In genomic region chr19:41957161-41957837, GRCh38 we compare ENCODE assay signal across 10 cellular contexts. TPM values are rescaled to one million over a fixed set of nuclear protein-coding genes. Genes with fewer than 3 reads are reported as not detected.
DNase-seq lines count a peak whose midpoint lies in the region; ATAC-seq, FAIRE-seq and TF ChIP-seq lines count a peak whose summit lies in the region.
"Had no signal": no experiment of that assay in that cellular context is flagged by ENCODE, and none has a peak within 500 bp of the region (broad histone marks: within the 10 kb centered on the region; RNA-seq: fewer than 3 reads in every experiment).

No MANE protein-coding gene starts in this region.

- FAIRE-seq in astrocyte (lab: Jason Lieb, UNC): no peak

- peak overlapping the region; percentile 100 for H3K9ac ChIP-seq in astrocyte (ENCODE audit: low read length)

- TF ChIP-seq POLR2A in vagina (IDR thresholded peaks at IDR 0.05): no peak

- 84 to 93% methylated on average over 6 to 9 of the region's 11 CpGs for WGBS in mesodermal cell (ENCODE audit: insufficient coverage in 2 of 2), 2 experiments

- intact Hi-C loops in vagina (cut with DNase I): loop anchor here (5.0 kb wide), 1 partner anchor 75 kb away; the partner anchor contains the start of gene ARHGEF1

- no peak for DNase-seq in stimulated activated naive CD8-positive, alpha-beta T cell treated with anti-CD3 and anti-CD28 coated beads, Interleukin-15, amount 100 ng/mL, for 72 hours
- DNase-seq in astrocyte (ENCODE audit: low read depth) (no peak), vagina (ENCODE audit: extremely low spot score in 2 of 2) (no peak), dermis blood vessel endothelial cell (no peak), DMS153 (lab: John Stamatoyannopoulos, UW) (no peak), NCI-H146 (lab: John Stamatoyannopoulos, UW) (no peak)

- peaks cover 32% of the 10 kb centered on the region for H4K20me1 ChIP-seq in astrocyte (ENCODE audit: insufficient read depth, low read length)

- no peak for TF ChIP-seq CTCF in astrocyte (IDR thresholded peaks at IDR 0.05; ENCODE audit: insufficient read depth, low read depth, low read length)
- no peak for TF ChIP-seq CTCF in vagina (IDR thresholded peaks at IDR 0.05)

- H3K4me1 Mint-ChIP-seq in stimulated activated naive CD8-positive, alpha-beta T cell treated with anti-CD3 and anti-CD28 coated beads, Interleukin-15, Interleukin-2, amounts not matched to agents 100 ng/mL and 50 ng/mL, for 24 hours (ENCODE audit: low read depth): peaks cover 17% of the 10 kb centered on the region
- peaks cover 40% of the 10 kb centered on the region for H3K4me1 Mint-ChIP-seq in stimulated activated naive CD8-positive, alpha-beta T cell treated with anti-CD3 and anti-CD28 coated beads, Interleukin-15, amount 100 ng/mL, for 72 hours
- H3K4me1 Mint-ChIP-seq in astrocyte (ENCODE audit: low read depth, unreplicated experiment): peaks cover 19% of the 10 kb centered on the region

- H3K27me3 ChIP-seq in astrocyte (ENCODE audit: insufficient read depth, low read length) (no peaks in the 10 kb centered on the region), vagina (no peaks in the 10 kb centered on the region)

- H3K4me3 ChIP-seq in astrocyte (ENCODE audit: insufficient read depth, low read depth, low read length): peak overlapping the region; percentile 75
- H3K4me3 ChIP-seq in mesodermal cell (ENCODE audit: extremely low read depth, insufficient read depth, low read length, poor library complexity, severe bottlenecking): peak overlapping the region; percentile 1
- H3K4me3 ChIP-seq in vagina: peak overlapping the region in 1 of 2 donors; percentile 85

- H3K4me3 Mint-ChIP-seq in stimulated activated naive CD8-positive, alpha-beta T cell treated with anti-CD3 and anti-CD28 coated beads, Interleukin-15, Interleukin-2, amounts not matched to agents 100 ng/mL and 50 ng/mL, for 24 hours: peak overlapping the region; percentile 97
- peak overlapping the region in 1 of 2 donors; percentile 96 for H3K4me3 Mint-ChIP-seq in stimulated activated naive CD8-positive, alpha-beta T cell treated with anti-CD3 and anti-CD28 coated beads, Interleukin-15, amount 100 ng/mL, for 72 hours
- peak overlapping the region; percentile 97 for H3K4me3 Mint-ChIP-seq in astrocyte (ENCODE audit: unreplicated experiment)

- H3K36me3 Mint-ChIP-seq in stimulated activated naive CD8-positive, alpha-beta T cell treated with anti-CD3 and anti-CD28 coated beads, Interleukin-15, Interleukin-2, amounts not matched to agents 100 ng/mL and 50 ng/mL, for 24 hours (ENCODE audit: low read depth): no peaks in the 10 kb centered on the region
- H3K36me3 Mint-ChIP-seq in astrocyte (ENCODE audit: low read depth, unreplicated experiment): peaks cover 10% of the 10 kb centered on the region

- no peaks in the 10 kb centered on the region for H3K9me3 ChIP-seq in astrocyte (ENCODE audit: insufficient read depth, low read depth, low read length)
- H3K9me3 ChIP-seq in mesodermal cell (ENCODE audit: control insufficient read depth, low read length): no peaks in the 10 kb centered on the region
- H3K9me3 ChIP-seq in vagina: no peaks in the 10 kb centered on the region

- peaks cover 20% of the 10 kb centered on the region for H3K79me2 ChIP-seq in astrocyte (ENCODE audit: insufficient read depth, low read length)

- H3K9me3 Mint-ChIP-seq in stimulated activated naive CD8-positive, alpha-beta T cell treated with anti-CD3 and anti-CD28 coated beads, Interleukin-15, Interleukin-2, amounts not matched to agents 100 ng/mL and 50 ng/mL, for 24 hours: no peaks in the 10 kb centered on the region
- no peaks in the 10 kb centered on the region for H3K9me3 Mint-ChIP-seq in stimulated activated naive CD8-positive, alpha-beta T cell treated with anti-CD3 and anti-CD28 coated beads, Interleukin-15, amount 100 ng/mL, for 72 hours
- H3K9me3 Mint-ChIP-seq in astrocyte (ENCODE audit: unreplicated experiment): no peaks in the 10 kb centered on the region

- no peak overlapping the region for H3K27ac Mint-ChIP-seq in stimulated activated naive CD8-positive, alpha-beta T cell treated with anti-CD3 and anti-CD28 coated beads, Interleukin-15, Interleukin-2, amounts not matched to agents 100 ng/mL and 50 ng/mL, for 24 hours
- H3K27ac Mint-ChIP-seq in stimulated activated naive CD8-positive, alpha-beta T cell treated with anti-CD3 and anti-CD28 coated beads, Interleukin-15, amount 100 ng/mL, for 72 hours: peak overlapping the region in 1 of 2 donors; percentile 81
- H3K27ac Mint-ChIP-seq in astrocyte (ENCODE audit: unreplicated experiment): peak overlapping the region; percentile 86

- no peak for ATAC-seq in stimulated activated naive CD8-positive, alpha-beta T cell treated with anti-CD3 and anti-CD28 coated beads, Interleukin-15, amount 100 ng/mL, for 72 hours

- H3K36me3 ChIP-seq in astrocyte (ENCODE audit: insufficient read depth, low read length) (peaks cover 4% of the 10 kb centered on the region), mesodermal cell (ENCODE audit: control insufficient read depth, insufficient read depth, low read length) (peaks cover 17% of the 10 kb centered on the region), vagina (peaks cover 0 to 12% of the 10 kb centered on the region in 2 donors)

- H2AFZ ChIP-seq in astrocyte (ENCODE audit: low read depth, low read length): no peak overlapping the region

- no peaks in the 10 kb centered on the region for H3K27me3 Mint-ChIP-seq in stimulated activated naive CD8-positive, alpha-beta T cell treated with anti-CD3 and anti-CD28 coated beads, Interleukin-15, Interleukin-2, amounts not matched to agents 100 ng/mL and 50 ng/mL, for 24 hours
- H3K27me3 Mint-ChIP-seq in stimulated activated naive CD8-positive, alpha-beta T cell treated with anti-CD3 and anti-CD28 coated beads, Interleukin-15, amount 100 ng/mL, for 72 hours: no peaks in the 10 kb centered on the region
- no peaks in the 10 kb centered on the region for H3K27me3 Mint-ChIP-seq in astrocyte (ENCODE audit: low read depth, unreplicated experiment)

- H3K4me1 ChIP-seq in astrocyte (ENCODE audit: insufficient read depth, low read length) (peaks cover 16% of the 10 kb centered on the region), mesodermal cell (ENCODE audit: control insufficient read depth, insufficient read depth, low read length, poor library complexity, severe bottlenecking) (peaks cover 14% of the 10 kb centered on the region), vagina (peaks cover 14% of the 10 kb centered on the region)

- H3K27ac ChIP-seq in astrocyte (ENCODE audit: low read depth, low read length) (no peak overlapping the region), mesodermal cell (ENCODE audit: low read depth, low read length, severe bottlenecking) (no peak overlapping the region), vagina (peak overlapping the region; percentile 93)

- peak overlapping the region; percentile 98 for H3K4me2 ChIP-seq in astrocyte (ENCODE audit: low read length)

RNA-seq across cellular contexts. Expression of gene RABAC1, which starts 1.8 kb away (rescaled TPM):
- total RNA-seq in astrocyte (257 and 278 TPM in 2 replicates), vagina (263 TPM), dermis blood vessel endothelial cell (73.9 and 132 TPM in 2 replicates)
- polyA plus RNA-seq in mesodermal cell (2013, experiment 1 of 2): 137 TPM
- 125 TPM for polyA plus RNA-seq in mesodermal cell (2013, experiment 2 of 2)

RNA-seq across cellular contexts. Expression of gene ERFL, which starts 29.1 kb away (rescaled TPM):
- total RNA-seq in astrocyte (0.36 and 0.41 TPM in 2 replicates), vagina (0.49 TPM), dermis blood vessel endothelial cell (not detected in 2 replicates)
- polyA plus RNA-seq in mesodermal cell (2013, experiment 1 of 2): 0.29 TPM
- 0.35 TPM for polyA plus RNA-seq in mesodermal cell (2013, experiment 2 of 2)
- total RNA-seq: Daoy, left ventricle myocardium superior had no signal

RNA-seq across cellular contexts. Expression of gene ATP1A3, which starts 36.7 kb away (rescaled TPM):
- 3.4 and 3.9 TPM in 2 replicates for total RNA-seq in astrocyte
- polyA plus RNA-seq in mesodermal cell (2013, experiment 1 of 2): 3.8 TPM
- polyA plus RNA-seq in mesodermal cell (2013, experiment 2 of 2): 2.3 TPM
- total RNA-seq in vagina: 4.7 TPM
- total RNA-seq in dermis blood vessel endothelial cell: under 0.01 and 0.05 TPM in 2 replicates
